Comparison of ENCODE assay signal across 8 cellular contexts in the genomic region with DNA sequence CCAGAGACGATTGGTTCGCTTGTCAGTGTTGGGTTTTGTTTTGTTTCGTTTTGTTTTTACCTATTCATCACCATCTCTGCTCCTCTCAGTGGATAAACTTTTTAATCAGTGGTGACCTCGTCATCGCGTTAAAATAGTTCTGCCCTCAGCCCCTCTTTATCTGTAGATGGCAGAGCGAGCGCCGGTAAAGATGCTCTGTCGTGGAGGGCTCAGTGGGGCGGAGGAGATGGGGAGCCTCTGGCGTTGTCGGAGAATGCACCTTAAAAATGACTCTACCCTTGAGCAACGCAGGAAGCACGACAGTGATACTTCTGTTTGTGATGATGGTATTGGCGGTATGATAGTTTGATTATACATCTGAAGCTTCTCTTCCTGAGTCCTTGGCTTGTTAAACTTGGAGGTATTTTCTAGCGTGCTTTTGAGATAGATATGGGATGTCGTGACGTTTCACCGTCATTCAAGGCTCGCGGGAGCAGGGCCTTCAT. TPM values are rescaled to one million over a fixed set of nuclear protein-coding genes. Genes with fewer than 3 reads are reported as not detected.
DNase-seq lines count a peak whose midpoint lies in the region; ATAC-seq and TF ChIP-seq lines count a peak whose summit lies in the region.

No MANE protein-coding gene starts in this region.

- peak; percentile 58 for DNase-seq in DMS 273 (lab: John Stamatoyannopoulos, UW; ENCODE audit: unreplicated experiment)
- no peak for DNase-seq in DMS 273 treated with DMSO at 0.1 percent for 48 hours (lab: John Stamatoyannopoulos, UW)
- peak; percentile 14 for DNase-seq in NCI-H460 (ENCODE audit: extremely low read depth, low read depth)
- DNase-seq in activated CD8-positive, alpha-beta memory T cell treated with anti-CD3 and anti-CD28 coated beads, Interleukin-2, amount 50 U/mL, for 4 hours: peak; percentile 56
- DNase-seq in erythroblast (lab: John Stamatoyannopoulos, UW): peak; percentile 83 to 85
- peak; percentile 48 to 83 (median 72) for DNase-seq in naive thymus-derived CD8-positive, alpha-beta T cell

- no peaks in the 10 kb centered on the region for H3K36me3 Mint-ChIP-seq in naive thymus-derived CD8-positive, alpha-beta T cell

- H3K9me3 Mint-ChIP-seq in naive thymus-derived CD8-positive, alpha-beta T cell: no peaks in the 10 kb centered on the region

- H3K27me3 Mint-ChIP-seq in naive thymus-derived CD8-positive, alpha-beta T cell: no peaks in the 10 kb centered on the region

- no peaks in the 10 kb centered on the region for H3K9me3 ChIP-seq in subcutaneous abdominal adipose tissue (ENCODE audit: control insufficient read depth in 5 of 5, low read length in 5 of 5)

- peaks cover 0 to 30% (median 22%) of the 10 kb centered on the region in 5 donors for H3K4me1 ChIP-seq in subcutaneous abdominal adipose tissue (ENCODE audit: control insufficient read depth in 5 of 5, insufficient read depth in 5 of 5, low read length in 5 of 5)

- peak overlapping the region; percentile 9 to 88 (median 85) for H3K9ac ChIP-seq in subcutaneous abdominal adipose tissue (ENCODE audit: low read length in 5 of 5)

- TF ChIP-seq POLR2A in erythroblast (IDR thresholded peaks at IDR 0.05; ENCODE audit: low read length): no peak

- H3K36me3 ChIP-seq in subcutaneous abdominal adipose tissue (ENCODE audit: control insufficient read depth in 5 of 5, insufficient read depth in 5 of 5, low read length in 5 of 5): no peaks in the 10 kb centered on the region

- POLR2A ChIA-PET in naive thymus-derived CD8-positive, alpha-beta T cell (lab: Charles Lee): interaction anchor here (0.8 to 7.7 kb wide), 14 partner anchors 9 to 500 kb away, joined by 3 to 113 read pairs (median 6); a partner anchor contains a TSS

- H3K4me1 Mint-ChIP-seq in naive thymus-derived CD8-positive, alpha-beta T cell: peaks cover 28 to 70% (median 58%) of the 10 kb centered on the region in 4 donors

- peak overlapping the region; percentile 93 to 100 (median 99) for H3K27ac Mint-ChIP-seq in naive thymus-derived CD8-positive, alpha-beta T cell

- peak overlapping the region; percentile 86 to 97 (median 92) for H3K4me3 ChIP-seq in subcutaneous abdominal adipose tissue (ENCODE audit: low read depth in 1 of 5, low read length in 5 of 5)

- H3K27ac ChIP-seq in subcutaneous abdominal adipose tissue (ENCODE audit: low read depth, low read length): peak overlapping the region; percentile 38

- peak; percentile 31 for ATAC-seq in HG02840 (IDR thresholded peaks at IDR 0.05; ENCODE audit: low FRiP score, unreplicated experiment)
- ATAC-seq in naive thymus-derived CD8-positive, alpha-beta T cell: peak; percentile 68 to 76

- H3K27me3 ChIP-seq in subcutaneous abdominal adipose tissue (ENCODE audit: control insufficient read depth in 5 of 5, insufficient read depth in 4 of 5, low read length in 5 of 5): no peaks in the 10 kb centered on the region

- H3K4me3 Mint-ChIP-seq in naive thymus-derived CD8-positive, alpha-beta T cell: peak overlapping the region; percentile 87 to 99 (median 97)

RNA-seq across cellular contexts. Expression of a gene that starts 0.6 kb away (rescaled TPM):
- 10.9 and 18.1 TPM in 2 replicates for total RNA-seq in NCI-H460 (2014; rRNA removed; shearing (Covaris generic))
- 8.8 and 9.6 TPM in 2 replicates for polyA plus RNA-seq in NCI-H460 (2014; cell fraction: nucleus; rRNA removed)
- 10 to 100 TPM; 56.9 to 61.0 TPM for total RNA-seq in naive thymus-derived CD8-positive, alpha-beta T cell
- polyA plus RNA-seq in naive thymus-derived CD8-positive, alpha-beta T cell: 10 to 100 TPM; 15.0 to 20.0 (median 16.2) TPM
